ENCODE assay signal across 1 cellular context in the genomic region with DNA sequence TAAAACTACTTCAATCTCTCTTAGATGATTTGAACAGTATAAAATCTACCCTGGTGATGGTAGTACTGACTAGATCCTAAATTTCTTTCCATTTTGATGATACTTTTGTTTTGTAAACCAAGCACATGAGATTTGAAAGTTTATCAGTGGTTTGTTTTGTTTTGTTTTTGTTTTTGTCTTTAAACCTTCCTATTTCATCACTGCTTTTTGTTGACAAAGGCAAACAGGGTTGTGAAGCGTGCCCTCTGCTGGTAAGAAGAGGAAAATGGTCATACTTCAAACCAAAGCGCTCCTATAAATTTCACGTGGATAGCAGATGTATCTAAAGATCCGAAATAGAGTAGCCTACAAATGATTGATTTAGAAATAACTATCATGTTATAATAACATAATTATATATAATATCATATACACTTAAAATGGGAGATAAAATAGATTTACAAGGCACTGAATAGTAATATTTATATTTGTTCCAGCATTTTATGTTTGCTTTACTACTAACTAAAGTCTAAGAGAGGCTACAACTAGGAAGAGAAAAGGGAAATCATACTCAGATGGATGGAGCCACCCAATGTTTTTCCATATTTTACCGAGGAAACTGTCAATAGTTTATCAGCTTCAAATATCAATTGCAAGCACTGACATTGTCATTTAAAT.
TF ChIP-seq lines count a peak whose summit lies in the region.

No MANE protein-coding gene starts in this region.

TF ChIP-seq in K562, 482 proteins besides CTCF, POLR2A, EP300 and RAD21 (continued from another document):
- TF ChIP-seq, protein P1, sequence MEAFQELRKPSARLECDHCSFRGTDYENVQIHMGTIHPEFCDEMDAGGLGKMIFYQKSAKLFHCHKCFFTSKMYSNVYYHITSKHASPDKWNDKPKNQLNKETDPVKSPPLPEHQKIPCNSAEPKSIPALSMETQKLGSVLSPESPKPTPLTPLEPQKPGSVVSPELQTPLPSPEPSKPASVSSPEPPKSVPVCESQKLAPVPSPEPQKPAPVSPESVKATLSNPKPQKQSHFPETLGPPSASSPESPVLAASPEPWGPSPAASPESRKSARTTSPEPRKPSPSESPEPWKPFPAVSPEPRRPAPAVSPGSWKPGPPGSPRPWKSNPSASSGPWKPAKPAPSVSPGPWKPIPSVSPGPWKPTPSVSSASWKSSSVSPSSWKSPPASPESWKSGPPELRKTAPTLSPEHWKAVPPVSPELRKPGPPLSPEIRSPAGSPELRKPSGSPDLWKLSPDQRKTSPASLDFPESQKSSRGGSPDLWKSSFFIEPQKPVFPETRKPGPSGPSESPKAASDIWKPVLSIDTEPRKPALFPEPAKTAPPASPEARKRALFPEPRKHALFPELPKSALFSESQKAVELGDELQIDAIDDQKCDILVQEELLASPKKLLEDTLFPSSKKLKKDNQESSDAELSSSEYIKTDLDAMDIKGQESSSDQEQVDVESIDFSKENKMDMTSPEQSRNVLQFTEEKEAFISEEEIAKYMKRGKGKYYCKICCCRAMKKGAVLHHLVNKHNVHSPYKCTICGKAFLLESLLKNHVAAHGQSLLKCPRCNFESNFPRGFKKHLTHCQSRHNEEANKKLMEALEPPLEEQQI (IDR thresholded peaks at IDR 0.05) = no peak
- TF ChIP-seq, protein P2, sequence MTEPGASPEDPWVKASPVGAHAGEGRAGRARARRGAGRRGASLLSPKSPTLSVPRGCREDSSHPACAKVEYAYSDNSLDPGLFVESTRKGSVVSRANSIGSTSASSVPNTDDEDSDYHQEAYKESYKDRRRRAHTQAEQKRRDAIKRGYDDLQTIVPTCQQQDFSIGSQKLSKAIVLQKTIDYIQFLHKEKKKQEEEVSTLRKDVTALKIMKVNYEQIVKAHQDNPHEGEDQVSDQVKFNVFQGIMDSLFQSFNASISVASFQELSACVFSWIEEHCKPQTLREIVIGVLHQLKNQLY (CRISPR knock-in tag; conservative IDR thresholded peaks at IDR 0.05) = no peak
- TF ChIP-seq ZNF174 (CRISPR knock-in tag; IDR thresholded peaks at IDR 0.05) (no peak), ESRRB (CRISPR knock-in tag; IDR thresholded peaks at IDR 0.05; ENCODE audit: borderline replicate concordance) (no peak)
- TF ChIP-seq, protein P3, sequence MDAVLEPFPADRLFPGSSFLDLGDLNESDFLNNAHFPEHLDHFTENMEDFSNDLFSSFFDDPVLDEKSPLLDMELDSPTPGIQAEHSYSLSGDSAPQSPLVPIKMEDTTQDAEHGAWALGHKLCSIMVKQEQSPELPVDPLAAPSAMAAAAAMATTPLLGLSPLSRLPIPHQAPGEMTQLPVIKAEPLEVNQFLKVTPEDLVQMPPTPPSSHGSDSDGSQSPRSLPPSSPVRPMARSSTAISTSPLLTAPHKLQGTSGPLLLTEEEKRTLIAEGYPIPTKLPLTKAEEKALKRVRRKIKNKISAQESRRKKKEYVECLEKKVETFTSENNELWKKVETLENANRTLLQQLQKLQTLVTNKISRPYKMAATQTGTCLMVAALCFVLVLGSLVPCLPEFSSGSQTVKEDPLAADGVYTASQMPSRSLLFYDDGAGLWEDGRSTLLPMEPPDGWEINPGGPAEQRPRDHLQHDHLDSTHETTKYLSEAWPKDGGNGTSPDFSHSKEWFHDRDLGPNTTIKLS (IDR thresholded peaks at IDR 0.05; ENCODE audit: borderline replicate concordance, low read depth) = no peak
